17 cellular contexts compared by ENCODE assay signal in the genomic region with DNA sequence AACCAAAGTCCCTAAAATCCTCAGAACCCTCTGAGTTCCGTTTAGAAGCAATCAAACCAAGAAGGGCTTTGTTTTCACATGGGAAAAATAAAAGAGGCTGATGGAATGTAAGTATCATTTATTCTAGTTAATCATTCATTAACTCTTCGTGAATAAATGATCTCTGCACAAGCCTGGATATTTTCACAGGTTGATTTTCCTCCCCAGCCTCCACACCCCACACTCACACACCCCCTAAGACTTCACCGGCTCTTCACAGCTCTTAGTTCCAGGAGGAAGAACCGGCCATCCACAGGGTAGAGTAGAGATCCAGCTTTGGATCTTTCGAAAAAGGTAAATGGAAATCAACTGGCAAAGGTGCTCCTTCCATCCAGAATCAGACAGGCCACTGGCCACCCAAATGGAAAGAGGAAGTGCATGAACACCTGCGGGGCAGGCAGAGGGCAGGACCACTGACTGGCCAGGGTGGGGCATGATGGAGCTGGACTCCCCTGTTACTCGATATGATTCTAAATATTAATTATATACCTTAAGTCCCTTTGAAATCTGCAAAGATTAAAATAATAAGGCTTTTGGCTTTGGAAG. TPM values are rescaled to one million over a fixed set of nuclear protein-coding genes. Genes with fewer than 3 reads are reported as not detected.
DNase-seq lines count a peak whose midpoint lies in the region; ATAC-seq, FAIRE-seq and TF ChIP-seq lines count a peak whose summit lies in the region.
"Had no signal": no experiment of that assay in that cellular context is flagged by ENCODE, and none has a peak within 500 bp of the region (broad histone marks: within the 10 kb centered on the region; RNA-seq: fewer than 3 reads in every experiment).

No MANE protein-coding gene starts in this region.

- H3K4me1 ChIP-seq in breast epithelium (peaks cover 0 to 46% of the 10 kb centered on the region in 2 donors), hepatocyte (ENCODE audit: insufficient read depth) (peaks cover 21% of the 10 kb centered on the region), trophoblast cell (ENCODE audit: control insufficient read depth in 1 of 2, insufficient read depth in 2 of 2, low read length in 2 of 2) (peaks cover 37 to 49% of the 10 kb centered on the region in 2 experiments), vagina (peaks cover 63% of the 10 kb centered on the region)
- H3K4me1 ChIP-seq: foreskin keratinocyte had no signal

- H3K36me3 ChIP-seq in breast epithelium, result no peaks in the 10 kb centered on the region
- no peaks in the 10 kb centered on the region for H3K36me3 ChIP-seq in hepatocyte (replicated peaks; ENCODE audit: insufficient read depth, low read depth)
- peaks cover 18 to 21% of the 10 kb centered on the region in 2 experiments for H3K36me3 ChIP-seq in trophoblast cell (ENCODE audit: control insufficient read depth in 1 of 2, insufficient read depth in 2 of 2, low read length in 2 of 2)
- peaks cover 0 to 9% of the 10 kb centered on the region in 2 donors for H3K36me3 ChIP-seq in vagina

- peak overlapping the region; percentile 91 for H2BK120ac ChIP-seq in trophoblast cell (ENCODE audit: insufficient read depth, low read length, poor library complexity)

- H3K9me3 Mint-ChIP-seq in MCF 10A (ENCODE audit: unreplicated experiment), result peaks cover 1% of the 10 kb centered on the region
- H3K9me3 Mint-ChIP-seq: immature natural killer cell had no signal

- peak overlapping the region; percentile 57 for H3K18ac ChIP-seq in trophoblast cell (ENCODE audit: low read length)

- peak overlapping the region; percentile 49 for H3K4ac ChIP-seq in trophoblast cell (ENCODE audit: low read depth, low read length)

- H4K20me1 ChIP-seq in hepatocyte (ENCODE audit: insufficient read depth, poor library complexity, severe bottlenecking), result no peaks in the 10 kb centered on the region

- peak overlapping the region; percentile 39 for H2AK5ac ChIP-seq in trophoblast cell (ENCODE audit: low read length)

- FAIRE-seq in H54 (lab: Jason Lieb, UNC), result no peak
- FAIRE-seq: endometrium had no signal

- peak overlapping the region; percentile 69 for H4K8ac ChIP-seq in trophoblast cell (ENCODE audit: low read depth, low read length)

- H3K27ac Mint-ChIP-seq in MCF 10A (ENCODE audit: low read depth, unreplicated experiment), result no peak overlapping the region
- H3K27ac Mint-ChIP-seq: immature natural killer cell had no signal

- H3K79me1 ChIP-seq in trophoblast cell (ENCODE audit: low read length), result peaks cover 33% of the 10 kb centered on the region

- DNase-seq in breast epithelium (ENCODE audit: low spot score in 2 of 2) (no peak), MCF 10A (ENCODE audit: unreplicated experiment) (no peak), hepatocyte (ENCODE audit: low spot score) (no peak), trophoblast cell (no peak), vagina (ENCODE audit: extremely low spot score in 2 of 2) (no peak), NCI-H2029 (lab: John Stamatoyannopoulos, UW) (no peak), H54 (ENCODE audit: insufficient read length, low spot score) (no peak)
- DNase-seq: activated naive CD4-positive, alpha-beta T cell treated with anti-CD3 and anti-CD28 coated beads, Interleukin-2, amount 50 U/mL, for 16 hours; foreskin keratinocyte; immature natural killer cell; NCI-H226; SHP77 treated with DMSO at 0.1 percent for 48 hours; stimulated activated naive CD8-positive, alpha-beta T cell treated with anti-CD3 and anti-CD28 coated beads, Interleukin-15, Interleukin-2, amounts not matched to agents 100 U/mL and 50 U/mL, for 24 hours had no signal

- H3K79me2 ChIP-seq in hepatocyte (peaks cover 84% of the 10 kb centered on the region), trophoblast cell (ENCODE audit: control insufficient read depth, insufficient read depth, low read length, poor library complexity) (peaks cover 13% of the 10 kb centered on the region)

- no peak for ATAC-seq in HG03135 (IDR thresholded peaks at IDR 0.05; ENCODE audit: unreplicated experiment)
- ATAC-seq: foreskin keratinocyte; stimulated activated naive CD8-positive, alpha-beta T cell treated with anti-CD3 and anti-CD28 coated beads, Interleukin-15, Interleukin-2, amounts not matched to agents 100 U/mL and 50 U/mL, for 24 hours had no signal

- H3K9me2 ChIP-seq in hepatocyte (replicated peaks; ENCODE audit: insufficient read depth), result no peaks in the 10 kb centered on the region

- H3K23ac ChIP-seq in trophoblast cell (ENCODE audit: low read length), result no peak overlapping the region

- 88% methylated on average over 7 of the region's 7 CpGs for WGBS in hepatocyte (ENCODE audit: low lambda C conversion rate, missing lambda C conversion rate)
- WGBS in trophoblast cell (ENCODE audit: extremely low coverage, insufficient coverage, insufficient read length), result no CpG with 5 or more reads among the region's 7 CpGs

- TF ChIP-seq POLR2A in breast epithelium (IDR thresholded peaks at IDR 0.05) (no peak), vagina (IDR thresholded peaks at IDR 0.05) (no peak), H54 (IDR thresholded peaks at IDR 0.05; ENCODE audit: low read depth, low read length) (no peak)

- TF ChIP-seq CTCF in breast epithelium (IDR thresholded peaks at IDR 0.05) (no peak), MCF 10A (IDR thresholded peaks at IDR 0.05; ENCODE audit: unreplicated experiment) (no peak), hepatocyte (IDR thresholded peaks at IDR 0.05; ENCODE audit: poor library complexity) (no peak), vagina (IDR thresholded peaks at IDR 0.05) (no peak)

- H4K12ac ChIP-seq in trophoblast cell (ENCODE audit: low read depth, low read length), result no peak overlapping the region

- H2BK12ac ChIP-seq in trophoblast cell (ENCODE audit: low read length), result peak overlapping the region; percentile 92

- H3K4me2 ChIP-seq in hepatocyte, result peak overlapping the region; percentile 2
- H3K4me2 ChIP-seq in trophoblast cell (ENCODE audit: low read length), result peak overlapping the region; percentile 20
- H3K4me2 ChIP-seq: BLaER1 treated with 17β-estradiol and CSF1 and Interleukin-3, amounts not matched to agents 10 nM and 100 nM had no signal

- H3K27me3 Mint-ChIP-seq in MCF 10A (ENCODE audit: insufficient read depth, unreplicated experiment), result no peaks in the 10 kb centered on the region

- H3K27me3 ChIP-seq in breast epithelium (no peaks in the 10 kb centered on the region), hepatocyte (no peaks in the 10 kb centered on the region), trophoblast cell (ENCODE audit: insufficient read depth, low read length) (no peaks in the 10 kb centered on the region), vagina (no peaks in the 10 kb centered on the region)
- H3K27me3 ChIP-seq: BLaER1 treated with 17β-estradiol and CSF1 and Interleukin-3, amounts not matched to agents 10 nM and 100 nM; foreskin keratinocyte had no signal

- no TSS peak for BruUV-seq in MCF 10A (replicated peaks; lab: Mats Ljungman, UMichigan)

- POLR2A ChIA-PET in MCF 10A (lab: Yijun Ruan, JAX), result interaction anchor here (0.6 to 3.0 kb wide), 3 partner anchors 9 to 1367 kb away, joined by 3 to 12 read pairs (median 3); a partner anchor contains a TSS

- H3K36me3 Mint-ChIP-seq in MCF 10A (ENCODE audit: insufficient read depth, unreplicated experiment), result no peaks in the 10 kb centered on the region
- H3K36me3 Mint-ChIP-seq: immature natural killer cell had no signal

- CTCF ChIA-PET in MCF 10A (lab: Yijun Ruan, JAX), result interaction anchor here (0.5 to 1.2 kb wide), 8 partner anchors 9 to 323 kb away, joined by 3 to 6 read pairs (median 4); a partner anchor contains a TSS

- H2AFZ ChIP-seq in hepatocyte, result no peak overlapping the region
- H2AFZ ChIP-seq in trophoblast cell (ENCODE audit: insufficient read depth, low read length, poor library complexity), result no peak overlapping the region

- H3K27ac ChIP-seq in breast epithelium, result peak overlapping the region; percentile 45 to 63
- H3K27ac ChIP-seq in hepatocyte, result peak overlapping the region; percentile 50
- H3K27ac ChIP-seq in trophoblast cell (ENCODE audit: low read depth, low read length), result peak overlapping the region; percentile 58
- peak overlapping the region; percentile 36 for H3K27ac ChIP-seq in vagina
- H3K27ac ChIP-seq: 22Rv1; BLaER1 treated with 17β-estradiol and CSF1 and Interleukin-3, amounts not matched to agents 10 nM and 100 nM; foreskin keratinocyte had no signal

- intact Hi-C loops in breast epithelium (cut with DNase I; ENCODE audit: low total_unique reads), result no loop called here
- intact Hi-C loops in MCF 10A (cut with micrococcal nuclease), result no loop called here
- intact Hi-C loops in vagina (cut with DNase I), result no loop called here

- no peak overlapping the region for H3K4me3 Mint-ChIP-seq in MCF 10A (ENCODE audit: unreplicated experiment)
- H3K4me3 Mint-ChIP-seq: immature natural killer cell had no signal

- peak overlapping the region; percentile 42 for H2BK5ac ChIP-seq in trophoblast cell (ENCODE audit: low read depth, low read length, poor library complexity)

- H3K14ac ChIP-seq in trophoblast cell (ENCODE audit: low read length), result peak overlapping the region; percentile 59

- H4K91ac ChIP-seq in trophoblast cell (ENCODE audit: low read depth, low read length), result peak overlapping the region; percentile 72

- H3K4me1 Mint-ChIP-seq in MCF 10A (ENCODE audit: insufficient read depth, unreplicated experiment), result peaks cover 18% of the 10 kb centered on the region
- H3K4me1 Mint-ChIP-seq: immature natural killer cell had no signal

- H3K9ac ChIP-seq in trophoblast cell (ENCODE audit: low read length), result no peak overlapping the region
- H3K9ac ChIP-seq: BLaER1 treated with 17β-estradiol and CSF1 and Interleukin-3, amounts not matched to agents 10 nM and 100 nM had no signal

- no peaks in the 10 kb centered on the region for H3K9me3 ChIP-seq in breast epithelium
- no peaks in the 10 kb centered on the region for H3K9me3 ChIP-seq in hepatocyte (ENCODE audit: low read depth)
- H3K9me3 ChIP-seq in trophoblast cell (ENCODE audit: insufficient read depth, low read depth, low read length), result peaks cover 2% of the 10 kb centered on the region
- no peaks in the 10 kb centered on the region for H3K9me3 ChIP-seq in vagina

- H3K4me3 ChIP-seq in breast epithelium (no peak overlapping the region), hepatocyte (no peak overlapping the region), trophoblast cell (ENCODE audit: low read depth, low read length) (no peak overlapping the region), vagina (no peak overlapping the region)
- H3K4me3 ChIP-seq: BLaER1 treated with 17β-estradiol and CSF1 and Interleukin-3, amounts not matched to agents 10 nM and 100 nM had no signal

RNA-seq across cellular contexts. Expression of a gene that starts 10.0 kb away (rescaled TPM):
- total RNA-seq in breast epithelium (100 to 1,000 TPM in 2 of 3 donors, 10 to 100 TPM in 1; 63.6 to 138 (median 124) TPM), MCF 10A (2022) (13.7 and 19.2 TPM in 2 replicates), hepatocyte (54.1 and 56.9 TPM in 2 replicates), vagina (38.8 TPM)
- polyA plus RNA-seq in hepatocyte, result 41.4 and 50.1 TPM in 2 replicates
- 56.8 and 57.0 TPM in 2 replicates for polyA plus RNA-seq in trophoblast cell (2013)
